28 cellular contexts compared by ENCODE assay signal in genomic region chr10:77131214-77131613, GRCh38.
A peak's percentile ranks its signal among the peaks of the same experiment; 100 is the strongest.
DNase-seq lines count a peak whose midpoint lies in the region; ATAC-seq and TF ChIP-seq lines count a peak whose summit lies in the region.
"Had no signal": no experiment of that assay in that cellular context is flagged by ENCODE, and none has a peak within 500 bp of the region (broad histone marks: within the 10 kb centered on the region; RNA-seq: fewer than 3 reads in every experiment).

No MANE protein-coding gene starts in this region.

- H3K9me3 Mint-ChIP-seq in activated naive CD8-positive, alpha-beta T cell treated with anti-CD3 and anti-CD28 coated beads, Interleukin-2, amount 50 U/mL, for 24 hours, result no peaks in the 10 kb centered on the region
- no peaks in the 10 kb centered on the region for H3K9me3 Mint-ChIP-seq in activated naive CD8-positive, alpha-beta T cell treated with anti-CD3 and anti-CD28 coated beads for 36 hours
- H3K9me3 Mint-ChIP-seq in stimulated activated effector memory CD8-positive, alpha-beta T cell treated with anti-CD3 and anti-CD28 coated beads, Interleukin-12 subunit alpha, Interleukin-12 subunit beta, amount 100 ng/mL, for 72 hours, result no peaks in the 10 kb centered on the region
- H3K9me3 Mint-ChIP-seq: activated T-cell treated with anti-CD3 and anti-CD28 coated beads, Interleukin-2, amount 50 U/mL, for 24 hours; CD14-positive monocyte; stimulated activated naive CD8-positive, alpha-beta T cell treated with anti-CD3 and anti-CD28 coated beads, Interleukin-15, Interleukin-2, amounts not matched to agents 100 ng/mL and 50 ng/mL, for 24 hours had no signal

- H3K27ac ChIP-seq in brain microvascular endothelial cell (no peak overlapping the region), foreskin keratinocyte (no peak overlapping the region)
- H3K27ac ChIP-seq: 22Rv1, body of pancreas, PC-9, thoracic aorta had no signal

- no peaks in the 10 kb centered on the region for H3K36me3 Mint-ChIP-seq in activated naive CD8-positive, alpha-beta T cell treated with anti-CD3 and anti-CD28 coated beads, Interleukin-2, amount 50 U/mL, for 24 hours (ENCODE audit: low read depth)
- no peaks in the 10 kb centered on the region for H3K36me3 Mint-ChIP-seq in activated naive CD8-positive, alpha-beta T cell treated with anti-CD3 and anti-CD28 coated beads for 36 hours
- no peaks in the 10 kb centered on the region for H3K36me3 Mint-ChIP-seq in stimulated activated effector memory CD8-positive, alpha-beta T cell treated with anti-CD3 and anti-CD28 coated beads, Interleukin-12 subunit alpha, Interleukin-12 subunit beta, amount 100 ng/mL, for 72 hours
- H3K36me3 Mint-ChIP-seq: CD14-positive monocyte had no signal

- no peak for DNase-seq in activated naive CD8-positive, alpha-beta T cell treated with anti-CD3 and anti-CD28 coated beads, Interleukin-2, amount 50 U/mL, for 24 hours
- DNase-seq in activated naive CD8-positive, alpha-beta T cell treated with anti-CD3 and anti-CD28 coated beads for 36 hours, result no peak
- DNase-seq in brain microvascular endothelial cell, result peak; percentile 62
- peak; percentile 32 to 65 for DNase-seq in foreskin keratinocyte
- no peak for DNase-seq in stimulated activated effector memory CD8-positive, alpha-beta T cell treated with anti-CD3 and anti-CD28 coated beads, Interleukin-12 subunit alpha, Interleukin-12 subunit beta, amount 100 ng/mL, for 72 hours (ENCODE audit: low spot score in 2 of 2)
- no peak for DNase-seq in MV-4-11 (lab: John Stamatoyannopoulos, UW)
- no peak for DNase-seq in hypothalamus (lab: John Stamatoyannopoulos, UW)
- no peak for DNase-seq in omental fat pad (ENCODE audit: low spot score)
- DNase-seq: activated gamma-delta T cell treated with Interleukin-2 at 50 U/mL for 16 hours; activated T-cell treated with anti-CD3 and anti-CD28 coated beads, Interleukin-2, amount 50 U/mL, for 24 hours; body of pancreas; DMS79; GF-D8; islet precursor cell; KBM-7; MG63; NCI-H1930; NCI-H526 treated with DMSO at 0.1 percent for 48 hours; NK-92 treated with Interleukin-12 subunit alpha and Interleukin-12 subunit beta, amount 100 ng/mL, for 24 hours; PC-9; small intestine; T-helper 17 cell had no signal

- H3K4me3 Mint-ChIP-seq in activated naive CD8-positive, alpha-beta T cell treated with anti-CD3 and anti-CD28 coated beads, Interleukin-2, amount 50 U/mL, for 24 hours, result no peak overlapping the region
- no peak overlapping the region for H3K4me3 Mint-ChIP-seq in activated naive CD8-positive, alpha-beta T cell treated with anti-CD3 and anti-CD28 coated beads for 36 hours
- H3K4me3 Mint-ChIP-seq in stimulated activated effector memory CD8-positive, alpha-beta T cell treated with anti-CD3 and anti-CD28 coated beads, Interleukin-12 subunit alpha, Interleukin-12 subunit beta, amount 100 ng/mL, for 72 hours, result no peak overlapping the region
- H3K4me3 Mint-ChIP-seq: activated T-cell treated with anti-CD3 and anti-CD28 coated beads, Interleukin-2, amount 50 U/mL, for 24 hours; CD14-positive monocyte; mesothelial cell of epicardium; stimulated activated naive CD8-positive, alpha-beta T cell treated with anti-CD3 and anti-CD28 coated beads, Interleukin-15, Interleukin-2, amounts not matched to agents 100 ng/mL and 50 ng/mL, for 24 hours; T-helper 17 cell had no signal

- no peak overlapping the region for H3K4me3 ChIP-seq in brain microvascular endothelial cell (ENCODE audit: low read depth, low read length)
- H3K4me3 ChIP-seq: body of pancreas, MG63, PC-9, thoracic aorta had no signal

- H3K4me1 Mint-ChIP-seq in activated naive CD8-positive, alpha-beta T cell treated with anti-CD3 and anti-CD28 coated beads, Interleukin-2, amount 50 U/mL, for 24 hours, result no peaks in the 10 kb centered on the region
- H3K4me1 Mint-ChIP-seq in activated naive CD8-positive, alpha-beta T cell treated with anti-CD3 and anti-CD28 coated beads for 36 hours, result no peaks in the 10 kb centered on the region
- H3K4me1 Mint-ChIP-seq in stimulated activated effector memory CD8-positive, alpha-beta T cell treated with anti-CD3 and anti-CD28 coated beads, Interleukin-12 subunit alpha, Interleukin-12 subunit beta, amount 100 ng/mL, for 72 hours, result no peaks in the 10 kb centered on the region
- H3K4me1 Mint-ChIP-seq: CD14-positive monocyte, T-helper 17 cell had no signal

- no peaks in the 10 kb centered on the region for H3K4me1 ChIP-seq in foreskin keratinocyte
- H3K4me1 ChIP-seq: body of pancreas had no signal

- ATAC-seq in activated naive CD8-positive, alpha-beta T cell treated with anti-CD3 and anti-CD28 coated beads, Interleukin-2, amount 50 U/mL, for 24 hours, result peak; percentile 20
- ATAC-seq in foreskin keratinocyte (peak; percentile 90), omental fat pad (ENCODE audit: low FRiP score) (no peak)
- peak; percentile 52 for ATAC-seq in stimulated activated effector memory CD8-positive, alpha-beta T cell treated with anti-CD3 and anti-CD28 coated beads, Interleukin-12 subunit alpha, Interleukin-12 subunit beta, amount 100 ng/mL, for 72 hours
- ATAC-seq: body of pancreas, Right ventricle myocardium inferior, T-helper 17 cell had no signal

- H3K27me3 Mint-ChIP-seq in activated naive CD8-positive, alpha-beta T cell treated with anti-CD3 and anti-CD28 coated beads, Interleukin-2, amount 50 U/mL, for 24 hours, result peaks cover 6% of the 10 kb centered on the region
- H3K27me3 Mint-ChIP-seq in activated naive CD8-positive, alpha-beta T cell treated with anti-CD3 and anti-CD28 coated beads for 36 hours, result peaks cover 8% of the 10 kb centered on the region

- H3K36me3 ChIP-seq in brain microvascular endothelial cell (replicated peaks), result no peaks in the 10 kb centered on the region
- H3K36me3 ChIP-seq: MG63, thoracic aorta had no signal

- no peak overlapping the region for H3K27ac Mint-ChIP-seq in activated naive CD8-positive, alpha-beta T cell treated with anti-CD3 and anti-CD28 coated beads, Interleukin-2, amount 50 U/mL, for 24 hours
- no peak overlapping the region for H3K27ac Mint-ChIP-seq in activated naive CD8-positive, alpha-beta T cell treated with anti-CD3 and anti-CD28 coated beads for 36 hours
- no peak overlapping the region for H3K27ac Mint-ChIP-seq in stimulated activated effector memory CD8-positive, alpha-beta T cell treated with anti-CD3 and anti-CD28 coated beads, Interleukin-12 subunit alpha, Interleukin-12 subunit beta, amount 100 ng/mL, for 72 hours
- H3K27ac Mint-ChIP-seq: activated T-cell treated with anti-CD3 and anti-CD28 coated beads, Interleukin-2, amount 50 U/mL, for 24 hours; CD14-positive monocyte; mesothelial cell of epicardium; stimulated activated naive CD8-positive, alpha-beta T cell treated with anti-CD3 and anti-CD28 coated beads, Interleukin-15, Interleukin-2, amounts not matched to agents 100 ng/mL and 50 ng/mL, for 24 hours; T-helper 17 cell had no signal

- in situ Hi-C loops in brain microvascular endothelial cell (cut with HindIII; ENCODE audit: low pct_ligation_motif_present, low sequenced_read_pairs), result no loop called here

- H3K27me3 ChIP-seq in brain microvascular endothelial cell (replicated peaks) (no peaks in the 10 kb centered on the region), foreskin keratinocyte (no peaks in the 10 kb centered on the region)
- H3K27me3 ChIP-seq: body of pancreas, MG63 had no signal

- no peak for TF ChIP-seq CTCF in brain microvascular endothelial cell (IDR thresholded peaks at IDR 0.05; ENCODE audit: low read depth, low read length, missing control alignments)
- TF ChIP-seq CTCF in foreskin keratinocyte (conservative IDR thresholded peaks at IDR 0.05), result no peak
- TF ChIP-seq CTCF in omental fat pad (IDR thresholded peaks at IDR 0.05), result no peak

Comparison
In these comparisons a context has a peak if more than half of its experiments do, and no peak if none do; other contexts are left out.
1. DNase-seq: peak in brain microvascular endothelial cell (single experiment) and foreskin keratinocyte (2 of 2); none in activated naive CD8-positive, alpha-beta T cell treated with anti-CD3 and anti-CD28 coated beads, Interleukin-2, amount 50 U/mL, for 24 hours (single experiment), activated naive CD8-positive, alpha-beta T cell treated with anti-CD3 and anti-CD28 coated beads for 36 hours (single experiment), stimulated activated effector memory CD8-positive, alpha-beta T cell treated with anti-CD3 and anti-CD28 coated beads, Interleukin-12 subunit alpha, Interleukin-12 subunit beta, amount 100 ng/mL, for 72 hours (0 of 2), MV-4-11 (single experiment), hypothalamus (0 of 51) and omental fat pad (single experiment).